ENCODE assay signal across 9 cellular contexts in genomic region chr9:101400120-101400519, GRCh38. TPM values are rescaled to one million over a fixed set of nuclear protein-coding genes. Genes with fewer than 3 reads are reported as not detected.
DNase-seq lines count a peak whose midpoint lies in the region; ATAC-seq and TF ChIP-seq lines count a peak whose summit lies in the region.
"Had no signal": no experiment of that assay in that cellular context is flagged by ENCODE, and none has a peak within 500 bp of the region (broad histone marks: within the 10 kb centered on the region; RNA-seq: fewer than 3 reads in every experiment).

No MANE protein-coding gene starts in this region.

- peaks cover 7% of the 10 kb centered on the region for H3K9me3 Mint-ChIP-seq in CD4-positive, alpha-beta T cell

- H3K36me3 ChIP-seq in MG63, result peaks cover 79% of the 10 kb centered on the region
- peaks cover 31% of the 10 kb centered on the region for H3K36me3 ChIP-seq in neural cell (ENCODE audit: insufficient read depth, low read length)
- H3K36me3 ChIP-seq in esophagus squamous epithelium, result peaks cover 22 to 69% (median 23%) of the 10 kb centered on the region in 3 donors

- peaks cover under 1% of the 10 kb centered on the region for H3K9me3 ChIP-seq in CD4-positive, alpha-beta T cell (ENCODE audit: control insufficient read depth, low read length)
- H3K9me3 ChIP-seq in MG63, result peaks cover 22% of the 10 kb centered on the region
- H3K9me3 ChIP-seq in neural cell (ENCODE audit: low read length), result no peaks in the 10 kb centered on the region
- peaks cover 0 to 30% (median 15%) of the 10 kb centered on the region in 3 donors for H3K9me3 ChIP-seq in esophagus squamous epithelium

- TF ChIP-seq RAD21 in neural cell (conservative IDR thresholded peaks at IDR 0.05), result no peak

- ATAC-seq in CD4-positive, alpha-beta T cell (ENCODE audit: poor library complexity), result no peak
- ATAC-seq: Panc1 had no signal

- WGBS in esophagus squamous epithelium, 2 donors, result 40 to 43% methylated on average over 5 of the region's 5 CpGs

- H4K20me1 ChIP-seq in neural cell (ENCODE audit: insufficient read depth), result no peaks in the 10 kb centered on the region

- peaks cover 89% of the 10 kb centered on the region for H3K36me3 Mint-ChIP-seq in CD4-positive, alpha-beta T cell (ENCODE audit: low read depth)

- intact Hi-C loops in CD4-positive, alpha-beta T cell (cut with DNase I, micrococcal nuclease), result loop anchor here in 1 of 2 experiments (10.0 kb wide), 2 partner anchors 805 to 1575 kb away; partner anchors contain the start of gene NR4A3
- intact Hi-C loops in dorsolateral prefrontal cortex (cut with DNase I) (no loop called here), esophagus squamous epithelium (cut with DNase I) (no loop called here)

- H3F3A ChIP-seq in neural cell (ENCODE audit: insufficient read depth, low read length, poor library complexity, severe bottlenecking), result no peaks in the 10 kb centered on the region

- no peak overlapping the region for H3K9ac ChIP-seq in neural cell (ENCODE audit: low read length)

- no peak for TF ChIP-seq EP300 in neural cell (conservative IDR thresholded peaks at IDR 0.05; ENCODE audit: poor library complexity, severe bottlenecking)

- peak overlapping the region; percentile 75; the same call in 1 of the 2 replicates for H3K4me3 ChIP-seq in MG63
- peak overlapping the region; percentile 55 to 97 (median 85) for H3K4me3 ChIP-seq in dorsolateral prefrontal cortex
- H3K4me3 ChIP-seq in neural cell (ENCODE audit: low read length), result peak overlapping the region; percentile 72
- H3K4me3 ChIP-seq in esophagus squamous epithelium, result peak overlapping the region in 2 of 4 donors; percentile 64 to 84

- H2AFZ ChIP-seq in neural cell (ENCODE audit: low read depth, low read length), result no peak overlapping the region

- DNase-seq in CD4-positive, alpha-beta T cell, result no peak
- DNase-seq in MG63 (no peak), dorsolateral prefrontal cortex (peak in 3 of 10 donors; percentile 3 to 29 (median 20)), NCI-H1694 treated with DMSO at 0.1 percent for 48 hours (lab: John Stamatoyannopoulos, UW) (no peak), GM20000 (ENCODE audit: low spot score) (no peak), NCI-H2196 treated with DMSO at 0.1 percent for 48 hours (lab: John Stamatoyannopoulos, UW; ENCODE audit: unreplicated experiment) (no peak), esophagus squamous epithelium (lab: John Stamatoyannopoulos, UW) (no peak)

- H3K27ac Mint-ChIP-seq in CD4-positive, alpha-beta T cell, result peak overlapping the region; percentile 99

- peak overlapping the region; percentile 81 for H3K4me3 Mint-ChIP-seq in CD4-positive, alpha-beta T cell

- CTCF ChIA-PET in CD4-positive, alpha-beta T cell (lab: Charles Lee), result interaction anchor here (2.2 kb wide), 1 partner anchor 12 kb away, joined by 14 read pairs; no protein-coding TSS in a partner anchor

- no peaks in the 10 kb centered on the region for H3K9me2 ChIP-seq in neural cell (ENCODE audit: insufficient read depth, low read length)

- no peak for TF ChIP-seq CTCF in CD4-positive, alpha-beta T cell (IDR thresholded peaks at IDR 0.05)
- TF ChIP-seq CTCF in dorsolateral prefrontal cortex (IDR thresholded peaks at IDR 0.05 in 54 of 56, conservative IDR thresholded peaks at IDR 0.05 in 2 of 56; ENCODE audit: low read depth in 1 of 56, partially characterized antibody in 56 of 56) (no peak), neural cell (IDR thresholded peaks at IDR 0.05; ENCODE audit: poor library complexity, severe bottlenecking) (no peak), GM20000 (IDR thresholded peaks at IDR 0.05; ENCODE audit: extremely low read depth, missing control alignments) (no peak), esophagus squamous epithelium (IDR thresholded peaks at IDR 0.05) (no peak)

- no peaks in the 10 kb centered on the region for H3K27me3 Mint-ChIP-seq in CD4-positive, alpha-beta T cell

- peak overlapping the region; percentile 85 for H3K4me2 ChIP-seq in neural cell (ENCODE audit: low read length)

- H3K27ac ChIP-seq in CD4-positive, alpha-beta T cell (ENCODE audit: low read depth, low read length), result no peak overlapping the region
- H3K27ac ChIP-seq in dorsolateral prefrontal cortex, result peak overlapping the region in 40 of 59 donors; percentile 30 to 96 (median 88)
- H3K27ac ChIP-seq in neural cell (ENCODE audit: low read length), result no peak overlapping the region
- no peak overlapping the region for H3K27ac ChIP-seq in esophagus squamous epithelium

- TF ChIP-seq POLR2A in esophagus squamous epithelium (IDR thresholded peaks at IDR 0.05), result no peak

- H3K27me3 ChIP-seq in CD4-positive, alpha-beta T cell (ENCODE audit: control insufficient read depth, insufficient read depth, low read length), result no peaks in the 10 kb centered on the region
- H3K27me3 ChIP-seq in MG63, result no peaks in the 10 kb centered on the region
- H3K27me3 ChIP-seq in dorsolateral prefrontal cortex, result no peaks in the 10 kb centered on the region
- H3K27me3 ChIP-seq in neural cell (ENCODE audit: insufficient read depth, low read depth, low read length), result no peaks in the 10 kb centered on the region
- peaks cover 0 to 3% (median 0%) of the 10 kb centered on the region in 4 donors for H3K27me3 ChIP-seq in esophagus squamous epithelium

- peaks cover 12 to 43% (median 17%) of the 10 kb centered on the region in 3 donors for H3K4me1 ChIP-seq in esophagus squamous epithelium

- peaks cover 56% of the 10 kb centered on the region for H3K79me2 ChIP-seq in neural cell (replicated peaks; ENCODE audit: insufficient read depth, low read length)

- H3K4me1 Mint-ChIP-seq in CD4-positive, alpha-beta T cell (ENCODE audit: low read depth), result peaks cover 75% of the 10 kb centered on the region

- POLR2A ChIA-PET in CD4-positive, alpha-beta T cell (lab: Charles Lee), result no interaction called here

TF ChIP-seq in neural cell, 6 proteins besides CTCF, POLR2A, EP300 and RAD21:
- TF ChIP-seq REST (IDR thresholded peaks at IDR 0.05; ENCODE audit: borderline replicate concordance), result no peak
- TF ChIP-seq TAF1 (IDR thresholded peaks at IDR 0.05; ENCODE audit: low read depth), result no peak
- no peak for TF ChIP-seq SMC3 (conservative IDR thresholded peaks at IDR 0.05; ENCODE audit: poor library complexity)
- TF ChIP-seq MXI1 (conservative IDR thresholded peaks at IDR 0.05; ENCODE audit: poor library complexity, severe bottlenecking), result no peak
- TF ChIP-seq POLR2AphosphoS5 (IDR thresholded peaks at IDR 0.05), result no peak
- no peak for TF ChIP-seq EZH2 (IDR thresholded peaks at IDR 0.05; ENCODE audit: borderline replicate concordance, insufficient read depth, low read length, poor library complexity, severe bottlenecking)

RNA-seq across cellular contexts. Expression of gene ZNF189, which starts 1.5 kb away (rescaled TPM):
- 1 to 10 TPM; 5.0 to 5.3 TPM for total RNA-seq in CD4-positive, alpha-beta T cell
- total RNA-seq in MG63 (2014; rRNA removed; shearing (Covaris generic); ENCODE audit: low replicate concordance), result 14.1 and 31.1 TPM in 2 replicates
- total RNA-seq in dorsolateral prefrontal cortex (10 to 100 TPM; 30.0 to 78.6 (median 51.1) TPM), esophagus squamous epithelium (10 to 100 TPM in 1 of 4 donors, 1 to 10 TPM in 3; 5.0 to 14.7 (median 6.6) TPM)
- polyA plus RNA-seq in neural cell, result 26.3 and 28.0 TPM in 2 replicates
- polyA minus RNA-seq in neural cell, result 70.1 and 82.0 TPM in 2 replicates

RNA-seq across cellular contexts. Expression of gene MRPL50, which starts 1.7 kb away (rescaled TPM):
- total RNA-seq in CD4-positive, alpha-beta T cell, result 1 to 10 TPM; 5.9 to 6.1 TPM
- 14.3 and 18.6 TPM in 2 replicates for total RNA-seq in MG63 (2014; rRNA removed; shearing (Covaris generic); ENCODE audit: low replicate concordance)
- total RNA-seq in dorsolateral prefrontal cortex, result 10 to 100 TPM; 15.2 to 28.2 (median 22.3) TPM
- 26.6 and 35.2 TPM in 2 replicates for polyA plus RNA-seq in neural cell
- polyA minus RNA-seq in neural cell, result 51.6 and 57.1 TPM in 2 replicates
- 10 to 100 TPM in 3 of 4 donors, 1 to 10 TPM in 1; 4.4 to 13.9 (median 11.8) TPM for total RNA-seq in esophagus squamous epithelium

RNA-seq across cellular contexts. Expression of gene BAAT, which starts 15.3 kb away (rescaled TPM):
- total RNA-seq in CD4-positive, alpha-beta T cell, result not detected
- 0.13 TPM in 1 of 2 replicates, not detected in the other for total RNA-seq in MG63 (2014; rRNA removed; shearing (Covaris generic); ENCODE audit: low replicate concordance)
- 1 to 10 TPM in 99 of 120 experiments, under 1 TPM in 21; 0.34 to 3.6 (median 1.5) TPM for total RNA-seq in dorsolateral prefrontal cortex
- 0.44 and 0.61 TPM in 2 replicates for polyA plus RNA-seq in neural cell
- polyA minus RNA-seq in neural cell, result 0.35 and 0.73 TPM in 2 replicates
- not detected for total RNA-seq in esophagus squamous epithelium

RNA-seq across cellular contexts. Expression of gene ALDOB, which starts 35.5 kb away (rescaled TPM):
- not detected for total RNA-seq in CD4-positive, alpha-beta T cell
- not detected in 2 replicates for total RNA-seq in MG63 (2014; rRNA removed; shearing (Covaris generic); ENCODE audit: low replicate concordance)
- total RNA-seq in dorsolateral prefrontal cortex (1 to 10 TPM in 24 of 120 experiments, under 1 TPM in 51, not detected in 45; 0.22 to 4.5 (median 0.68) TPM), esophagus squamous epithelium (not detected)
- polyA plus RNA-seq in neural cell, result not detected in 2 replicates
- not detected in 2 replicates for polyA minus RNA-seq in neural cell

Comparison
In these comparisons a context has a peak if more than half of its experiments do, and no peak if none do; other contexts are left out.
1. H3K27ac ChIP-seq: peak in dorsolateral prefrontal cortex (40 of 59); none in CD4-positive, alpha-beta T cell (single experiment), neural cell (single experiment) and esophagus squamous epithelium (0 of 4).